ENCODE assay signal across 17 cellular contexts in genomic region chr4:110840221-110840654, GRCh38.
DNase-seq lines count a peak whose midpoint lies in the region; ATAC-seq and TF ChIP-seq lines count a peak whose summit lies in the region.
"Had no signal": no experiment of that assay in that cellular context is flagged by ENCODE, and none has a peak within 500 bp of the region (broad histone marks: within the 10 kb centered on the region; RNA-seq: fewer than 3 reads in every experiment).

No MANE protein-coding gene starts in this region.

- H3K27me3 ChIP-seq in GM23248 (replicated peaks; ENCODE audit: insufficient read depth) (no peaks in the 10 kb centered on the region), SJCRH30 (no peaks in the 10 kb centered on the region)
- H3K27me3 ChIP-seq: tibial nerve had no signal

- in situ Hi-C loops in GM23248 (cut with MboI): no loop called here

- H3K36me3 ChIP-seq in GM23248 (ENCODE audit: low read depth): no peaks in the 10 kb centered on the region
- no peaks in the 10 kb centered on the region for H3K36me3 ChIP-seq in SJCRH30
- H3K36me3 ChIP-seq: tibial nerve had no signal

- 42 to 47% methylated on average over 2 of the region's 2 CpGs for WGBS in GM23248 (ENCODE audit: low coverage in 1 of 2, low lambda C conversion rate in 2 of 2, missing lambda C conversion rate in 2 of 2), 2 experiments

- H3F3A ChIP-seq in GM23248 (ENCODE audit: insufficient read depth): peaks cover 9% of the 10 kb centered on the region

- H3K9me3 ChIP-seq in GM23248 (ENCODE audit: low read depth) (no peaks in the 10 kb centered on the region), SJCRH30 (replicated peaks) (no peaks in the 10 kb centered on the region)
- H3K9me3 ChIP-seq: tibial nerve had no signal

- ATAC-seq in HG02981 (IDR thresholded peaks at IDR 0.05; ENCODE audit: unreplicated experiment) (no peak), HG03565 (IDR thresholded peaks at IDR 0.05; ENCODE audit: unreplicated experiment) (no peak)
- ATAC-seq: stimulated activated memory B cell treated with anti-CD40 and anti-IgM and Interleukin-4, amounts not matched to agents 10 μg/mL and 1 μg/mL and 100 μg/mL, for 72 hours had no signal

- H4K20me1 ChIP-seq in GM23248 (ENCODE audit: insufficient read depth): no peaks in the 10 kb centered on the region

- peak overlapping the region; percentile 42 for H3K4me2 ChIP-seq in GM23248 (ENCODE audit: unreplicated experiment)

- no peaks in the 10 kb centered on the region for H3K9me2 ChIP-seq in GM23248 (ENCODE audit: insufficient read depth)

- H3K27ac ChIP-seq in GM23248 (no peak overlapping the region), SJCRH30 (0 out of 2 replicates have a peak overlapping the region, but pooled peaks have one; percentile 87)
- H3K27ac ChIP-seq: tibial nerve had no signal

- DNase-seq in GM23248: peak; percentile 72
- DNase-seq in SJCRH30: no peak
- DNase-seq in fibroblast of the aortic adventitia (ENCODE audit: low read depth): peak; percentile 86
- DNase-seq in stromal cell of bone marrow (ENCODE audit: low read depth): peak; percentile 44
- no peak for DNase-seq in globus pallidus (ENCODE audit: low spot score)
- DNase-seq: activated CD8-positive, alpha-beta memory T cell treated with anti-CD3 and anti-CD28 coated beads for 24 hours; activated naive CD8-positive, alpha-beta T cell treated with anti-CD3 and anti-CD28 coated beads, Interleukin-2, amount 10 ng/mL, durations not matched to agents 7 days and 5 days; DMS153; naive B cell; NCI-H2081 treated with DMSO at 0.1 percent for 48 hours; NCI-H524; posterior cingulate gyrus; stimulated activated CD4-positive, alpha-beta T cell treated with anti-CD3 and anti-CD28 coated beads, Interleukin-12 subunit alpha, Interleukin-12 subunit beta, amount 100 ng/mL, for 4 hours had no signal

- H3K79me2 ChIP-seq in GM23248 (ENCODE audit: insufficient read depth): no peaks in the 10 kb centered on the region

- peaks cover 16% of the 10 kb centered on the region for H3K4me1 ChIP-seq in GM23248 (ENCODE audit: insufficient read depth)
- peaks cover 32% of the 10 kb centered on the region for H3K4me1 ChIP-seq in SJCRH30
- H3K4me1 ChIP-seq: tibial nerve had no signal

- no peak overlapping the region for H2AFZ ChIP-seq in GM23248

- no peak for TF ChIP-seq CTCF in fibroblast of the aortic adventitia (IDR thresholded peaks at IDR 0.05; ENCODE audit: insufficient read depth, low read length)

- H3K4me3 ChIP-seq in GM23248 (no peak overlapping the region), SJCRH30 (no peak overlapping the region), fibroblast of the aortic adventitia (ENCODE audit: low read depth, low read length) (no peak overlapping the region)
- H3K4me3 ChIP-seq: tibial nerve had no signal

- H3K9ac ChIP-seq in GM23248: no peak overlapping the region

Comparison
In these comparisons a context has a peak if more than half of its experiments do, and no peak if none do; other contexts are left out.
1. DNase-seq: peak in GM23248 (single experiment), fibroblast of the aortic adventitia (single experiment) and stromal cell of bone marrow (single experiment); none in SJCRH30 (0 of 2) and globus pallidus (single experiment).